Comparison of ENCODE assay signal across 28 cellular contexts in genomic region chr7:32379486-32380115, GRCh38.
"Had no signal": no experiment of that assay in that cellular context is flagged by ENCODE, and none has a peak within 500 bp of the region (broad histone marks: within the 10 kb centered on the region; RNA-seq: fewer than 3 reads in every experiment).

No MANE protein-coding gene starts in this region.

- DNase-seq: activated CD4-positive, alpha-beta T cell treated with anti-CD3 and anti-CD28 coated beads for 36 hours; activated CD4-positive, alpha-beta T cell treated with anti-CD3 and anti-CD28 coated beads, Interleukin-2, amount 10 ng/mL, durations not matched to agents 7 days and 5 days; activated CD4-positive, alpha-beta T cell treated with anti-CD3 and anti-CD28 coated beads, Interleukin-2, amount 50 U/mL, for 48 hours; activated CD8-positive, alpha-beta T cell treated with anti-CD3 and anti-CD28 coated beads, Interleukin-2, amount 10 ng/mL, durations not matched to agents 7 days and 5 days; activated gamma-delta T cell; activated naive CD4-positive, alpha-beta T cell treated with Interleukin-2 at 50 U/mL for 16 hours; activated naive CD8-positive, alpha-beta T cell treated with anti-CD3 and anti-CD28 coated beads, Interleukin-2, amount 10 ng/mL, durations not matched to agents 7 days and 5 days; activated T-cell treated with anti-CD3 and anti-CD28 coated beads, Interleukin-2, amount 50 U/mL, for 24 hours; amygdala; cerebellar nuclear complex; Karpas-422; KBM-7; NCI-H1048; NCI-H1417; NCI-H146; NCI-H1930; NCI-H2081 treated with DMSO at 0.1 percent for 48 hours; NCI-H226; NCI-H510A; NCI-H526; NCI-H774; Peyer's patch; RPMI8226; SHP77 treated with DMSO at 0.1 percent for 48 hours; SK-N-SH had no signal

- ATAC-seq: activated CD4-positive, alpha-beta T cell treated with anti-CD3 and anti-CD28 coated beads for 36 hours; activated CD4-positive, CD25-positive, alpha-beta regulatory T cell treated with anti-CD3 and anti-CD28 coated beads, Interleukin-2, amount 50 U/mL, for 24 hours; activated CD8-positive, alpha-beta T cell treated with anti-CD3 and anti-CD28 coated beads, Interleukin-2, amount 10 ng/mL, durations not matched to agents 7 days and 5 days had no signal

- H3K27ac ChIP-seq: ascending aorta, Peyer's patch, SJSA1 had no signal

- H3K27me3 ChIP-seq: ascending aorta, Peyer's patch, SJSA1 had no signal

- H3K4me3 ChIP-seq: ascending aorta, Peyer's patch, SJSA1 had no signal

- H3K4me1 ChIP-seq: ascending aorta, Peyer's patch, SJSA1 had no signal

- H3K9me3 ChIP-seq: ascending aorta, Peyer's patch, SJSA1, SK-N-SH had no signal

- H3K9ac ChIP-seq: SK-N-SH had no signal

- H3K36me3 ChIP-seq: ascending aorta, Peyer's patch, SJSA1 had no signal

- H3K4me2 ChIP-seq: SK-N-SH had no signal
